ENCODE assay signal across 14 cellular contexts in the genomic region with DNA sequence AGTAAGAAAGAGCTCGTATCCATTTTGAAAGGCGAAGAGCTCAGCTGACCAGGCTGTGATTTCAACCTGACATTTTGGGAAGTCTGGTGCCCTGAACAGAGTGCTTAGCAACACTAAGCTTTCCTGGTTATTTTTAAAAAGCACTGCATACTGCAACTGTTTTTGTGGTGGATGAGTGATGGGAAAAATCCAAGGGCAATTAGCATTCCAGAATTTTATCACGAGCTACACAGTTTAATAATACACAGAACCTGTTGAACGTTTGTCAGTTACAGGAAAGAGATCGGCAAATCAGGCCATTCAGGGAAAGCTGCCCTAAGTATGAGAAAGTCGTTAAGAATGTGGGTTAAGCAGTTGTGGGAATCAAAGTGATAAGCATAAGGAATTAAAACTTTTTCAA. TPM values are rescaled to one million over a fixed set of nuclear protein-coding genes. Genes with fewer than 3 reads are reported as not detected.
DNase-seq lines count a peak whose midpoint lies in the region; ATAC-seq and TF ChIP-seq lines count a peak whose summit lies in the region.
"Had no signal": no experiment of that assay in that cellular context is flagged by ENCODE, and none has a peak within 500 bp of the region (broad histone marks: within the 10 kb centered on the region; RNA-seq: fewer than 3 reads in every experiment).

No MANE protein-coding gene starts in this region.

- no peak overlapping the region for H3K9ac ChIP-seq in mammary epithelial cell (ENCODE audit: insufficient read depth, low read length)
- H3K9ac ChIP-seq in muscle layer of colon (ENCODE audit: low read length), result no peak overlapping the region

- H3K4me3 ChIP-seq in mammary epithelial cell (replicated peaks in 1 of 3; ENCODE audit: insufficient read depth in 1 of 3, low read depth in 2 of 3, low read length in 3 of 3) (no peak overlapping the region), muscle layer of colon (ENCODE audit: low read depth in 1 of 2, low read length in 2 of 2) (no peak overlapping the region), adrenal gland (no peak overlapping the region)

- 36% methylated on average over 6 of the region's 6 CpGs for WGBS in mammary epithelial cell (ENCODE audit: low coverage, missing lambda C conversion rate)
- 60 to 68% (median 63%) methylated on average over 6 of the region's 6 CpGs for WGBS in adrenal gland, 4 donors

- TF ChIP-seq POLR2A in adrenal gland (IDR thresholded peaks at IDR 0.05), result no peak

- H3K4me2 ChIP-seq in mammary epithelial cell (ENCODE audit: insufficient read depth, low read depth, low read length), result no peak overlapping the region

- DNase-seq in MCF 10A (ENCODE audit: unreplicated experiment), result no peak
- DNase-seq in mammary epithelial cell, result no peak
- peak; percentile 91 for DNase-seq in fibroblast of peridontal ligament (ENCODE audit: extremely low read depth)
- DNase-seq in adrenal gland, result no peak
- no peak for DNase-seq in KBM-7
- no peak for DNase-seq in NCI-H187 (lab: John Stamatoyannopoulos, UW)
- no peak for DNase-seq in activated CD8-positive, alpha-beta T cell treated with anti-CD3 and anti-CD28 coated beads for 36 hours
- DNase-seq: 8988T; activated CD4-positive, alpha-beta T cell treated with anti-CD3 and anti-CD28 coated beads for 4 hours; left colon; small intestine had no signal

- H3K36me3 Mint-ChIP-seq in MCF 10A (ENCODE audit: insufficient read depth, unreplicated experiment), result peaks cover 70% of the 10 kb centered on the region
- peaks cover 67% of the 10 kb centered on the region for H3K36me3 Mint-ChIP-seq in activated CD8-positive, alpha-beta T cell treated with anti-CD3 and anti-CD28 coated beads for 36 hours (ENCODE audit: low read depth)

- no peaks in the 10 kb centered on the region for H3K4me1 Mint-ChIP-seq in MCF 10A (ENCODE audit: insufficient read depth, unreplicated experiment)
- peaks cover 7% of the 10 kb centered on the region for H3K4me1 Mint-ChIP-seq in activated CD8-positive, alpha-beta T cell treated with anti-CD3 and anti-CD28 coated beads for 36 hours (ENCODE audit: low read depth)
- H3K4me1 Mint-ChIP-seq: IgD-negative memory B cell had no signal

- TF ChIP-seq CTCF in MCF 10A (IDR thresholded peaks at IDR 0.05; ENCODE audit: unreplicated experiment), result no peak
- no peak for TF ChIP-seq CTCF in mammary epithelial cell (conservative IDR thresholded peaks at IDR 0.05 in 1 of 2, IDR thresholded peaks at IDR 0.05 in 1 of 2; ENCODE audit: extremely low read depth in 1 of 2, insufficient read depth in 1 of 2, low read depth in 1 of 2, low read length in 2 of 2)
- TF ChIP-seq CTCF in adrenal gland (IDR thresholded peaks at IDR 0.05), result no peak
- no peak for TF ChIP-seq CTCF in activated CD8-positive, alpha-beta T cell treated with anti-CD3 and anti-CD28 coated beads for 36 hours (IDR thresholded peaks at IDR 0.05)

- no peak overlapping the region for H3K4me3 Mint-ChIP-seq in MCF 10A (ENCODE audit: unreplicated experiment)
- H3K4me3 Mint-ChIP-seq in activated CD8-positive, alpha-beta T cell treated with anti-CD3 and anti-CD28 coated beads for 36 hours, result no peak overlapping the region
- H3K4me3 Mint-ChIP-seq: activated naive CD4-positive, alpha-beta T cell treated with anti-CD3 and anti-CD28 coated beads, Interleukin-2, amount 50 U/mL, for 24 hours had no signal

- peak overlapping the region; percentile 16 for H3K27ac Mint-ChIP-seq in MCF 10A (ENCODE audit: low read depth, unreplicated experiment)
- H3K27ac Mint-ChIP-seq in activated CD8-positive, alpha-beta T cell treated with anti-CD3 and anti-CD28 coated beads for 36 hours, result no peak overlapping the region
- H3K27ac Mint-ChIP-seq: activated naive CD4-positive, alpha-beta T cell treated with anti-CD3 and anti-CD28 coated beads, Interleukin-2, amount 50 U/mL, for 24 hours had no signal

- no peaks in the 10 kb centered on the region for H3K27me3 ChIP-seq in mammary epithelial cell (ENCODE audit: insufficient read depth, low read length)
- H3K27me3 ChIP-seq in muscle layer of colon (ENCODE audit: control insufficient read depth in 1 of 2, insufficient read depth in 2 of 2, low read length in 2 of 2), result no peaks in the 10 kb centered on the region
- no peaks in the 10 kb centered on the region for H3K27me3 ChIP-seq in adrenal gland

- intact Hi-C loops in MCF 10A (cut with micrococcal nuclease), result no loop called here
- intact Hi-C loops in mammary epithelial cell (cut with micrococcal nuclease), result no loop called here
- intact Hi-C loops in adrenal gland (cut with DNase I), result no loop called here
- intact Hi-C loops in activated CD8-positive, alpha-beta T cell treated with anti-CD3 and anti-CD28 coated beads for 36 hours (cut with micrococcal nuclease), result no loop called here

- H3K27ac ChIP-seq in mammary epithelial cell (ENCODE audit: insufficient read depth, low read depth, low read length) (no peak overlapping the region), muscle layer of colon (ENCODE audit: low read depth, low read length) (peak overlapping the region; percentile 42), adrenal gland (peak overlapping the region in 2 of 5 donors; percentile 20 to 60)

- H2AFZ ChIP-seq in mammary epithelial cell (ENCODE audit: low read depth, low read length), result no peak overlapping the region

- CTCF ChIA-PET in MCF 10A (lab: Yijun Ruan, JAX), result no interaction called here
- CTCF ChIA-PET in mammary epithelial cell (lab: Charles Lee; ENCODE audit: low non-redundant PET), result no interaction called here
- CTCF ChIA-PET in activated CD8-positive, alpha-beta T cell treated with anti-CD3 and anti-CD28 coated beads for 36 hours (lab: Charles Lee), result interaction anchor here (0.6 to 1.5 kb wide), 2 partner anchors 10 to 24 kb away, joined by 3 read pairs; no protein-coding TSS in a partner anchor

- no TSS peak for BruUV-seq in MCF 10A (replicated peaks; lab: Mats Ljungman, UMichigan)
- BruUV-seq in mammary epithelial cell (replicated peaks; lab: Mats Ljungman, UMichigan), result no TSS peak

- peaks cover 41% of the 10 kb centered on the region for H3K36me3 ChIP-seq in mammary epithelial cell (ENCODE audit: insufficient read depth, low read length)
- no peaks in the 10 kb centered on the region for H3K36me3 ChIP-seq in muscle layer of colon (ENCODE audit: insufficient read depth, low read length)
- no peaks in the 10 kb centered on the region for H3K36me3 ChIP-seq in adrenal gland (replicated peaks in 1 of 2)

- no peaks in the 10 kb centered on the region for H4K20me1 ChIP-seq in mammary epithelial cell (ENCODE audit: insufficient read depth, low read length)

- no peak for ATAC-seq in activated CD8-positive, alpha-beta T cell treated with anti-CD3 and anti-CD28 coated beads for 36 hours
- ATAC-seq: left colon had no signal

- in situ Hi-C loops in mammary epithelial cell (cut with MboI; ENCODE audit: low sequenced_read_pairs in 2 of 2), result no loop called here
- in situ Hi-C loops in KBM-7 (cut with MboI; ENCODE audit: low pct_unique_long_range_greater_than_20kb, low sequenced_read_pairs), result no loop called here

- no peaks in the 10 kb centered on the region for H3K9me3 ChIP-seq in mammary epithelial cell (replicated peaks; ENCODE audit: insufficient read depth, low read length)
- no peaks in the 10 kb centered on the region for H3K9me3 ChIP-seq in muscle layer of colon (ENCODE audit: low read length)
- H3K9me3 ChIP-seq in adrenal gland (replicated peaks in 1 of 3), result no peaks in the 10 kb centered on the region

- no peaks in the 10 kb centered on the region for H3K9me3 Mint-ChIP-seq in MCF 10A (ENCODE audit: unreplicated experiment)
- no peaks in the 10 kb centered on the region for H3K9me3 Mint-ChIP-seq in activated CD8-positive, alpha-beta T cell treated with anti-CD3 and anti-CD28 coated beads for 36 hours
- H3K9me3 Mint-ChIP-seq: activated naive CD4-positive, alpha-beta T cell treated with anti-CD3 and anti-CD28 coated beads, Interleukin-2, amount 50 U/mL, for 24 hours; IgD-negative memory B cell had no signal

- H3K4me1 ChIP-seq in mammary epithelial cell (ENCODE audit: insufficient read depth, low read length), result no peaks in the 10 kb centered on the region
- H3K4me1 ChIP-seq in muscle layer of colon (ENCODE audit: insufficient read depth, low read length), result peaks cover 28% of the 10 kb centered on the region
- peaks cover 8 to 9% of the 10 kb centered on the region in 2 donors for H3K4me1 ChIP-seq in adrenal gland (replicated peaks in 1 of 2)

- peaks cover 36% of the 10 kb centered on the region for H3K79me2 ChIP-seq in mammary epithelial cell (ENCODE audit: insufficient read depth, low read length)

- POLR2A ChIA-PET in MCF 10A (lab: Yijun Ruan, JAX), result no interaction called here
- POLR2A ChIA-PET in activated CD8-positive, alpha-beta T cell treated with anti-CD3 and anti-CD28 coated beads for 36 hours (lab: Charles Lee), result interaction anchor here (0.8 kb wide), 1 partner anchor 13 kb away, joined by 3 read pairs; no protein-coding TSS in a partner anchor

- H3K27me3 Mint-ChIP-seq in MCF 10A (ENCODE audit: insufficient read depth, unreplicated experiment), result no peaks in the 10 kb centered on the region
- H3K27me3 Mint-ChIP-seq in activated CD8-positive, alpha-beta T cell treated with anti-CD3 and anti-CD28 coated beads for 36 hours, result no peaks in the 10 kb centered on the region
- H3K27me3 Mint-ChIP-seq: activated naive CD4-positive, alpha-beta T cell treated with anti-CD3 and anti-CD28 coated beads, Interleukin-2, amount 50 U/mL, for 24 hours; IgD-negative memory B cell had no signal

- dilution Hi-C loops in mammary epithelial cell (cut with HindIII; ENCODE audit: low sequenced_read_pairs), result no loop called here

RNA-seq across cellular contexts. Expression of gene PUM3, which starts 25.9 kb away (rescaled TPM):
- total RNA-seq in MCF 10A (2022) (65.3 and 83.0 TPM in 2 replicates), mammary epithelial cell (10 to 100 TPM; 38.8 to 80.9 TPM), adrenal gland (10 to 100 TPM; 14.6 to 38.9 (median 24.7) TPM)
- polyA plus RNA-seq in mammary epithelial cell (38.0 TPM), adrenal gland (10 to 100 TPM; 33.1 to 53.6 (median 42.9) TPM)
- polyA minus RNA-seq in mammary epithelial cell, result 4.0 TPM
- 100 to 1,000 TPM; 101 to 106 TPM for total RNA-seq in activated CD8-positive, alpha-beta T cell treated with anti-CD3 and anti-CD28 coated beads for 36 hours
